ENCODE assay signal across 15 cellular contexts in genomic region chr10:114911052-114911697, GRCh38. TPM values are rescaled to one million over a fixed set of nuclear protein-coding genes. Genes with fewer than 3 reads are reported as not detected.
A peak's percentile ranks its signal among the peaks of the same experiment; 100 is the strongest.
DNase-seq lines count a peak whose midpoint lies in the region; ATAC-seq lines count a peak whose summit lies in the region.
"Had no signal": no experiment of that assay in that cellular context is flagged by ENCODE, and none has a peak within 500 bp of the region (broad histone marks: within the 10 kb centered on the region; RNA-seq: fewer than 3 reads in every experiment).

No MANE protein-coding gene starts in this region.

- no peaks in the 10 kb centered on the region for H3K36me3 ChIP-seq in MG63
- H3K36me3 ChIP-seq: SJSA1 had no signal

- H3K27ac Mint-ChIP-seq in activated naive CD8-positive, alpha-beta T cell treated with anti-CD3 and anti-CD28 coated beads, Interleukin-2, amount 50 U/mL, for 24 hours: no peak overlapping the region
- H3K27ac Mint-ChIP-seq in activated naive CD8-positive, alpha-beta T cell treated with anti-CD3 and anti-CD28 coated beads for 36 hours: no peak overlapping the region
- H3K27ac Mint-ChIP-seq in stimulated activated naive CD8-positive, alpha-beta T cell treated with anti-CD3 and anti-CD28 coated beads, Interleukin-15, amount 100 ng/mL, for 72 hours: no peak overlapping the region

- DNase-seq in activated naive CD8-positive, alpha-beta T cell treated with anti-CD3 and anti-CD28 coated beads, Interleukin-2, amount 50 U/mL, for 24 hours: no peak
- DNase-seq in activated naive CD8-positive, alpha-beta T cell treated with anti-CD3 and anti-CD28 coated beads for 36 hours: no peak
- no peak for DNase-seq in stimulated activated naive CD8-positive, alpha-beta T cell treated with anti-CD3 and anti-CD28 coated beads, Interleukin-15, amount 100 ng/mL, for 72 hours
- DNase-seq in Ammon's horn (ENCODE audit: low spot score) (no peak), MG63 (no peak), superior temporal gyrus (ENCODE audit: extremely low spot score) (no peak)
- DNase-seq: activated CD4-positive, alpha-beta T cell treated with anti-CD3 and anti-CD28 coated beads, Interleukin-2, amount 50 U/mL, for 4 hours; KG1; naive thymus-derived CD4-positive, alpha-beta T cell; NCI-H510A treated with DMSO at 0.1 percent for 48 hours had no signal

- no peaks in the 10 kb centered on the region for H3K27me3 Mint-ChIP-seq in activated naive CD8-positive, alpha-beta T cell treated with anti-CD3 and anti-CD28 coated beads, Interleukin-2, amount 50 U/mL, for 24 hours
- no peaks in the 10 kb centered on the region for H3K27me3 Mint-ChIP-seq in activated naive CD8-positive, alpha-beta T cell treated with anti-CD3 and anti-CD28 coated beads for 36 hours
- peaks cover 17% of the 10 kb centered on the region for H3K27me3 Mint-ChIP-seq in stimulated activated naive CD8-positive, alpha-beta T cell treated with anti-CD3 and anti-CD28 coated beads, Interleukin-15, amount 100 ng/mL, for 72 hours

- peak; percentile 33 for ATAC-seq in activated naive CD8-positive, alpha-beta T cell treated with anti-CD3 and anti-CD28 coated beads, Interleukin-2, amount 50 U/mL, for 24 hours
- ATAC-seq in HG02642 (IDR thresholded peaks at IDR 0.05; ENCODE audit: poor library complexity, unreplicated experiment) (peak; percentile 66), HG03565 (IDR thresholded peaks at IDR 0.05; ENCODE audit: unreplicated experiment) (peak; percentile 83)
- peak; percentile 76 for ATAC-seq in stimulated activated naive CD8-positive, alpha-beta T cell treated with anti-CD3 and anti-CD28 coated beads, Interleukin-15, amount 100 ng/mL, for 72 hours
- ATAC-seq: esophagus mucosa; HCT116; naive thymus-derived CD4-positive, alpha-beta T cell had no signal

- no peaks in the 10 kb centered on the region for H3K27me3 ChIP-seq in MG63
- H3K27me3 ChIP-seq: SJSA1 had no signal

- no peak overlapping the region for H3K4me3 ChIP-seq in MG63
- H3K4me3 ChIP-seq: SJSA1 had no signal

- no peak overlapping the region for H3K4me3 Mint-ChIP-seq in activated naive CD8-positive, alpha-beta T cell treated with anti-CD3 and anti-CD28 coated beads, Interleukin-2, amount 50 U/mL, for 24 hours
- H3K4me3 Mint-ChIP-seq in activated naive CD8-positive, alpha-beta T cell treated with anti-CD3 and anti-CD28 coated beads for 36 hours: no peak overlapping the region
- peak overlapping the region in 1 of 2 donors; percentile 19 for H3K4me3 Mint-ChIP-seq in stimulated activated naive CD8-positive, alpha-beta T cell treated with anti-CD3 and anti-CD28 coated beads, Interleukin-15, amount 100 ng/mL, for 72 hours
- H3K4me3 Mint-ChIP-seq: naive thymus-derived CD4-positive, alpha-beta T cell had no signal

- no peaks in the 10 kb centered on the region for H3K9me3 ChIP-seq in MG63
- H3K9me3 ChIP-seq: SJSA1 had no signal

- peaks cover 9% of the 10 kb centered on the region for H3K4me1 Mint-ChIP-seq in activated naive CD8-positive, alpha-beta T cell treated with anti-CD3 and anti-CD28 coated beads, Interleukin-2, amount 50 U/mL, for 24 hours
- H3K4me1 Mint-ChIP-seq in activated naive CD8-positive, alpha-beta T cell treated with anti-CD3 and anti-CD28 coated beads for 36 hours: peaks cover 9% of the 10 kb centered on the region
- peaks cover 22% of the 10 kb centered on the region for H3K4me1 Mint-ChIP-seq in stimulated activated naive CD8-positive, alpha-beta T cell treated with anti-CD3 and anti-CD28 coated beads, Interleukin-15, amount 100 ng/mL, for 72 hours

- H3K36me3 Mint-ChIP-seq in activated naive CD8-positive, alpha-beta T cell treated with anti-CD3 and anti-CD28 coated beads, Interleukin-2, amount 50 U/mL, for 24 hours (ENCODE audit: low read depth): no peaks in the 10 kb centered on the region
- no peaks in the 10 kb centered on the region for H3K36me3 Mint-ChIP-seq in activated naive CD8-positive, alpha-beta T cell treated with anti-CD3 and anti-CD28 coated beads for 36 hours
- H3K36me3 Mint-ChIP-seq: naive thymus-derived CD4-positive, alpha-beta T cell had no signal

- no peaks in the 10 kb centered on the region for H3K9me3 Mint-ChIP-seq in activated naive CD8-positive, alpha-beta T cell treated with anti-CD3 and anti-CD28 coated beads, Interleukin-2, amount 50 U/mL, for 24 hours
- H3K9me3 Mint-ChIP-seq in activated naive CD8-positive, alpha-beta T cell treated with anti-CD3 and anti-CD28 coated beads for 36 hours: no peaks in the 10 kb centered on the region
- H3K9me3 Mint-ChIP-seq in stimulated activated naive CD8-positive, alpha-beta T cell treated with anti-CD3 and anti-CD28 coated beads, Interleukin-15, amount 100 ng/mL, for 72 hours: peaks cover 0 to 5% of the 10 kb centered on the region in 2 donors

RNA-seq across cellular contexts. Expression of gene TRUB1, which starts 26.8 kb away (rescaled TPM):
- total RNA-seq in activated naive CD8-positive, alpha-beta T cell treated with anti-CD3 and anti-CD28 coated beads for 36 hours: 10 to 100 TPM; 17.1 to 18.5 TPM
- 21.4 and 27.3 TPM in 2 replicates for total RNA-seq in MG63 (2014; rRNA removed; shearing (Covaris generic); ENCODE audit: low replicate concordance)

Comparison
In these comparisons a context has a peak if more than half of its experiments do, and no peak if none do; other contexts are left out.
1. ATAC-seq: peak in every context shown above with its lines; median percentile 83 in HG03565; 76 in stimulated activated naive CD8-positive, alpha-beta T cell treated with anti-CD3 and anti-CD28 coated beads, Interleukin-15, amount 100 ng/mL, for 72 hours; 66 in HG02642; 33 in activated naive CD8-positive, alpha-beta T cell treated with anti-CD3 and anti-CD28 coated beads, Interleukin-2, amount 50 U/mL, for 24 hours.